In genomic region chr7:49769285-49769857, GRCh38 we compare ENCODE assay signal across 30 cellular contexts. TPM values are rescaled to one million over a fixed set of nuclear protein-coding genes. Genes with fewer than 3 reads are reported as not detected.
"Had no signal": no experiment of that assay in that cellular context is flagged by ENCODE, and none has a peak within 500 bp of the region (broad histone marks: within the 10 kb centered on the region; RNA-seq: fewer than 3 reads in every experiment).

No MANE protein-coding gene starts in this region.

- DNase-seq: dermis blood vessel endothelial cell; dorsolateral prefrontal cortex; effector CD4-positive, alpha-beta T cell; effector memory CD4-positive, alpha-beta T cell; foreskin keratinocyte; heart left ventricle; hypothalamus; immature natural killer cell; islet precursor cell; kidney; kidney glomerular epithelial cell; left lung; left ventricle myocardium superior; lower lobe of right lung; mesenchymal stem cell; mucosa of descending colon; naive B cell had no signal

- H3K27ac ChIP-seq: coronary artery, dorsolateral prefrontal cortex, esophagus muscularis mucosa, foreskin keratinocyte, gastroesophageal sphincter, heart left ventricle, hepatocyte, left lung, lower lobe of right lung had no signal

- H2AFZ ChIP-seq: hepatocyte had no signal

- H3K36me3 ChIP-seq: esophagus muscularis mucosa, gastroesophageal sphincter, heart left ventricle, left lung, lower lobe of right lung had no signal

- ATAC-seq: foreskin keratinocyte, gastroesophageal sphincter, heart left ventricle, left lung, left ventricle myocardium superior, lower lobe of right lung, mucosa of descending colon had no signal

- FAIRE-seq: colon, endothelial cell of umbilical vein, frontal cortex, kidney had no signal

- H3K4me2 ChIP-seq: hepatocyte had no signal

- H3K79me2 ChIP-seq: hepatocyte had no signal

- H3K4me1 ChIP-seq: foreskin keratinocyte had no signal

- H3K9me3 ChIP-seq: esophagus muscularis mucosa, gastroesophageal sphincter, heart left ventricle, left lung, lower lobe of right lung, mucosa of descending colon had no signal

- H3K4me3 ChIP-seq: coronary artery, dorsolateral prefrontal cortex, esophagus muscularis mucosa, gastroesophageal sphincter, heart left ventricle, hepatocyte, left lung, lower lobe of right lung, mucosa of descending colon had no signal

RNA-seq across cellular contexts. Expression of gene VWC2, which starts 4.1 kb away (rescaled TPM):
- total RNA-seq: dermis blood vessel endothelial cell, endothelial cell of umbilical vein, epithelial cell of proximal tubule, fibroblast of lung, fibroblast of villous mesenchyme, foreskin keratinocyte, hepatocyte, lung microvascular endothelial cell, mesenteric fat pad, myocyte had no signal
- polyA plus RNA-seq: endothelial cell of umbilical vein, fibroblast of lung, foreskin keratinocyte, hepatocyte, immature natural killer cell had no signal
